6 cellular contexts compared by ENCODE assay signal in genomic region chr11:32070707-32071106, GRCh38.
"Had no signal": no experiment of that assay in that cellular context is flagged by ENCODE, and none has a peak within 500 bp of the region (broad histone marks: within the 10 kb centered on the region; RNA-seq: fewer than 3 reads in every experiment).

No MANE protein-coding gene starts in this region.

- H3K4me2 ChIP-seq: GM23338 had no signal

- H2AFZ ChIP-seq: GM23338 had no signal

- H3K4me3 Mint-ChIP-seq: GM23338, H9, HFFc6 had no signal

- H3K27ac Mint-ChIP-seq: GM23338, H9, HFFc6 had no signal

- DNase-seq: H9, HCEC 1CT, HFFc6, IMR-90 had no signal

- H3K9me3 Mint-ChIP-seq: GM23338, H9, HFFc6 had no signal

- H3K4me3 ChIP-seq: GM23338, K562 had no signal
